1 cellular context compared by ENCODE assay signal in genomic region chr11:105609832-105610781, GRCh38.
TF ChIP-seq lines count a peak whose summit lies in the region.

GRIA4 (plus strand) TSS chr11:105610073; CDS start chr11:105610998, 925 bp downstream.

TF ChIP-seq in A549, 52 proteins besides CTCF, POLR2A, EP300 and RAD21:
- TF ChIP-seq CEBPB (IDR thresholded peaks at IDR 0.05) (no peak), E2F6 (IDR thresholded peaks at IDR 0.05; ENCODE audit: borderline replicate concordance, low read depth) (no peak), BCL3 (IDR thresholded peaks at IDR 0.05) (no peak), SREBF2 (IDR thresholded peaks at IDR 0.05) (no peak), EHMT2 (IDR thresholded peaks at IDR 0.05; ENCODE audit: low read depth) (no peak), POLR2AphosphoS2 (conservative IDR thresholded peaks at IDR 0.05; ENCODE audit: low read length) (no peak), GATA3 (IDR thresholded peaks at IDR 0.05; ENCODE audit: borderline replicate concordance) (no peak), HDAC2 (IDR thresholded peaks at IDR 0.05) (no peak), MAX (IDR thresholded peaks at IDR 0.05) (no peak), TP53 (CRISPR knock-in tag; IDR thresholded peaks at IDR 0.05) (no peak)
